ENCODE assay signal across 27 cellular contexts in genomic region chr3:77091809-77092208, GRCh38.
"Had no signal": no experiment of that assay in that cellular context is flagged by ENCODE, and none has a peak within 500 bp of the region (broad histone marks: within the 10 kb centered on the region; RNA-seq: fewer than 3 reads in every experiment).

No MANE protein-coding gene starts in this region.

- H3K4me1 ChIP-seq: stomach, suprapubic skin, testis, thyroid gland, tibial artery, tibial nerve, transverse colon, upper lobe of left lung, upper lobe of right lung, uterus, vagina had no signal

- H3K4me3 ChIP-seq: stomach, suprapubic skin, testis, thoracic aorta, thyroid gland, tibial artery, tibial nerve, transverse colon, upper lobe of left lung, upper lobe of right lung, uterus, vagina had no signal

- H3K9me3 ChIP-seq: stomach, suprapubic skin, testis, thoracic aorta, thyroid gland, tibial artery, tibial nerve, transverse colon, upper lobe of left lung, upper lobe of right lung, uterus, vagina had no signal

- ATAC-seq: stimulated activated effector memory CD8-positive, alpha-beta T cell treated with anti-CD3 and anti-CD28 coated beads, Interleukin-12 subunit alpha, Interleukin-12 subunit beta, amount 100 ng/mL, for 72 hours; stimulated activated memory B cell treated with anti-CD40 and anti-IgM and Interleukin-4, amounts not matched to agents 10 μg/mL and 1 μg/mL and 100 μg/mL, for 72 hours; stimulated activated naive B cell treated with anti-CD40 and anti-IgM and Interleukin-4, amounts not matched to agents 10 μg/mL and 1 μg/mL and 100 μg/mL, for 72 hours; stimulated activated naive CD8-positive, alpha-beta T cell treated with anti-CD3 and anti-CD28 coated beads, Interleukin-15, amount 100 ng/mL, for 72 hours; stimulated activated naive CD8-positive, alpha-beta T cell treated with anti-CD3 and anti-CD28 coated beads, Interleukin-15, Interleukin-2, amounts not matched to agents 100 U/mL and 50 U/mL, for 24 hours; upper lobe of right lung had no signal

- DNase-seq: stimulated activated CD4-positive, alpha-beta T cell treated with anti-CD3 and anti-CD28 coated beads, Interleukin-2, amount 100 ng/mL, for 48 hours; stimulated activated CD4-positive, alpha-beta T cell treated with anti-CD3 and anti-CD28 coated beads, Interleukin-4, amount 100 ng/mL, for 1 hour; stimulated activated CD4-positive, alpha-beta T cell treated with anti-CD3 and anti-CD28 coated beads, Interleukin-4, amount 100 ng/mL, for 24 hours; stimulated activated CD4-positive, alpha-beta T cell treated with anti-CD3 and anti-CD28 coated beads, Interleukin-4, amount 100 ng/mL, for 4 hours; stimulated activated CD8-positive, alpha-beta memory T cell treated with anti-CD3 and anti-CD28 coated beads, Interleukin-4, amount 100 ng/mL, for 48 hours; stimulated activated naive B cell treated with anti-CD40 and anti-IgM and Interleukin-4, amounts not matched to agents 10 μg/mL and 1 μg/mL and 100 μg/mL, for 72 hours; stimulated activated naive CD4-positive, alpha-beta T cell; stimulated activated naive CD4-positive, alpha-beta T cell treated with Interleukin-2 at 50 U/mL for 16 hours; stimulated activated naive CD8-positive, alpha-beta T cell treated with anti-CD3 and anti-CD28 coated beads, Interleukin-15, amount 100 ng/mL, for 72 hours; stimulated activated naive CD8-positive, alpha-beta T cell treated with anti-CD3 and anti-CD28 coated beads, Interleukin-15, Interleukin-2, amounts not matched to agents 100 U/mL and 50 U/mL, for 24 hours; stomach; substantia nigra; testis; thyroid gland; tibial artery; transverse colon; trophoblast cell; upper lobe of left lung; upper lobe of right lung; uterus had no signal

- H3K36me3 ChIP-seq: stomach, suprapubic skin, thoracic aorta, thyroid gland, tibial artery, tibial nerve, transverse colon, upper lobe of left lung, upper lobe of right lung, uterus, vagina had no signal

- FAIRE-seq: urothelium cell line had no signal

- H3K27ac ChIP-seq: stomach, suprapubic skin, testis, thoracic aorta, thyroid gland, tibial artery, tibial nerve, transverse colon, upper lobe of left lung, upper lobe of right lung, uterus, vagina had no signal
